ENCODE assay signal across 13 cellular contexts in genomic region chr1:152486400-152487006, GRCh38. TPM values are rescaled to one million over a fixed set of nuclear protein-coding genes. Genes with fewer than 3 reads are reported as not detected.
A peak's percentile ranks its signal among the peaks of the same experiment; 100 is the strongest.
DNase-seq lines count a peak whose midpoint lies in the region; ATAC-seq and TF ChIP-seq lines count a peak whose summit lies in the region.
"Had no signal": no experiment of that assay in that cellular context is flagged by ENCODE, and none has a peak within 500 bp of the region (broad histone marks: within the 10 kb centered on the region; RNA-seq: fewer than 3 reads in every experiment).

No MANE protein-coding gene starts in this region.

- H3K4me3 ChIP-seq in OCI-LY1 (ENCODE audit: low read depth, low read length, poor library complexity, severe bottlenecking) (no peak overlapping the region), fibroblast of pulmonary artery (replicated peaks; ENCODE audit: low read depth, low read length) (no peak overlapping the region), Peyer's patch (no peak overlapping the region)

- no peak overlapping the region for H3K9ac ChIP-seq in OCI-LY1 (ENCODE audit: low read length)

- H3K27ac ChIP-seq in OCI-LY1 (ENCODE audit: low read depth, low read length, poor library complexity, severe bottlenecking) (no peak overlapping the region), Peyer's patch (no peak overlapping the region)

- no peaks in the 10 kb centered on the region for H3F3A ChIP-seq in OCI-LY1 (ENCODE audit: insufficient read depth, low read length)

- TF ChIP-seq CTCF in AG09319 (IDR thresholded peaks at IDR 0.05; ENCODE audit: low read depth, low read length) (peak; percentile 37), OCI-LY1 (IDR thresholded peaks at IDR 0.05; ENCODE audit: low read length) (peak; percentile 59), fibroblast of pulmonary artery (IDR thresholded peaks at IDR 0.05; ENCODE audit: low read length, missing control alignments) (peak; percentile 37), Peyer's patch (IDR thresholded peaks at IDR 0.05) (peak in 3 of 6 experiments; percentile 24 to 32 (median 28))

- no peaks in the 10 kb centered on the region for H3K79me2 ChIP-seq in OCI-LY1 (ENCODE audit: insufficient read depth, low read length)

- H3K36me3 ChIP-seq in OCI-LY1 (ENCODE audit: insufficient read depth, low read length): no peaks in the 10 kb centered on the region
- no peaks in the 10 kb centered on the region for H3K36me3 ChIP-seq in Peyer's patch

- no peaks in the 10 kb centered on the region for H4K20me1 ChIP-seq in OCI-LY1 (ENCODE audit: insufficient read depth, low read length)

- no peak overlapping the region for H3K4me2 ChIP-seq in OCI-LY1 (ENCODE audit: low read length)

- H3K27me3 ChIP-seq in OCI-LY1 (ENCODE audit: insufficient read depth, low read length) (no peaks in the 10 kb centered on the region), Peyer's patch (no peaks in the 10 kb centered on the region)

- H3K9me3 ChIP-seq in OCI-LY1 (ENCODE audit: low read length) (no peaks in the 10 kb centered on the region), Peyer's patch (no peaks in the 10 kb centered on the region)

- H3K4me1 ChIP-seq in OCI-LY1 (ENCODE audit: insufficient read depth, low read length, severe bottlenecking) (no peaks in the 10 kb centered on the region), Peyer's patch (peaks cover 0 to 7% (median 0%) of the 10 kb centered on the region in 4 donors)

- DNase-seq in AG09319 (ENCODE audit: extremely low read depth, low read depth) (no peak), GM03348 (ENCODE audit: low spot score) (peak; percentile 33), fibroblast of pulmonary artery (ENCODE audit: low read depth) (no peak), NCI-H1436 (lab: John Stamatoyannopoulos, UW) (no peak), foreskin melanocyte (no peak), Peyer's patch (no peak)
- DNase-seq: GF-D8, NCI-H1417 treated with DMSO at 0.1 percent for 48 hours, SHP77 treated with DMSO at 0.1 percent for 48 hours had no signal

- TF ChIP-seq POLR2A in Peyer's patch (IDR thresholded peaks at IDR 0.05): no peak

- no peak overlapping the region for H2AFZ ChIP-seq in OCI-LY1 (ENCODE audit: low read length)

- no peaks in the 10 kb centered on the region for H3K9me2 ChIP-seq in OCI-LY1 (ENCODE audit: low read depth, low read length)

- no peak for ATAC-seq in HG03571 (IDR thresholded peaks at IDR 0.05; ENCODE audit: unreplicated experiment)

RNA-seq across cellular contexts. Expression of gene LCE5A, which starts 24.1 kb away (rescaled TPM):
- total RNA-seq in Peyer's patch: not detected
- total RNA-seq: cerebellum, urinary bladder had no signal

RNA-seq across cellular contexts. Expression of gene CRCT1, which starts 27.8 kb away (rescaled TPM):
- not detected for total RNA-seq in Peyer's patch
- total RNA-seq: cerebellum, urinary bladder had no signal
